ENCODE assay signal across 7 cellular contexts in the genomic region with DNA sequence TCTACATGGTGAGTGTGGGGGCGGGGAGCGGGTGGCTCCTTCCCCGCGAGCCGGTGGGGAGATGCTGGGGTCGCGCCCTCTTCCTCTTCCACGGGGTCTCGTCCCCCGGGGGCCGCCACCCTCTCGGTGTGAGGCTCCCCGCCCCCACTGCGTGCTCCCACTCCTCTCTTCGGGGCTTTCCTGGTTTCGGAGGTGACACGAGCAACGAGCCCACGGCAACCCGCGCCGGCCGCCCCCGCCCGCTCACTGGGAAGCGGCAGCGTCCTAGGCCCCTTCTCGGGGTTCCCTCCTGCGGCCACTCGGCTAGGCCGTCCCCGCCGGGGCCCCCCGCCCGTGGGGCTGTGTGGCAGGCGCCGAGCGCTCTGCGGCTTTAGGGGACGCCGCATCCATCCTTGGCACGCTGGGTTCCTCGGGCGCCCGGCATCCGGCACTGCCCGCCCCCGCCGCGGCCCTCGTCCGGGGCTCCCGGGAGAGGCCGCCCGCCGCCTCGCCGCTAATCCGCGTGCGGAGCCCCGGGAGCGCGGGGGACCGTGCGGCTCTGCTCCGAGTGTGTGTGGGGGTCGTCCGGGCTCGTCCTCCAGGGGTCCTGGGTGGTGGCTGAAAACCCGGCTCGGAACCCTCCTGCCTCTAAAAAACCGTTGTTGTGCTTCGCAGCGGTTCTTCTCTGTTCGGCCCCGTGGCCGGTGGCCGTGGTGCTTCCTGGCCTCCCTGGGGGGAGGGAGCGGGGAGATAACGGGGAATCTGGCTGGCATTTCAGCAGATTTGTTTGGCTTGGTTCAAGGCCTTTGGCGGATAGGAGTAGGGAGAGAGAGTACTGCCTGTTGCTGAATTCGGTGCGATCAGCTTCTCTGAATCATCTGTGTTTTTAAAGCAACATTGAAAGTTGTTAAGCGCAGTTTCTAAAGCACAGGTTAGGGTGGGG. TPM values are rescaled to one million over a fixed set of nuclear protein-coding genes. Genes with fewer than 3 reads are reported as not detected.
DNase-seq lines count a peak whose midpoint lies in the region; ATAC-seq, FAIRE-seq and TF ChIP-seq lines count a peak whose summit lies in the region.

No MANE protein-coding gene starts in this region.

- H3K9me3 Mint-ChIP-seq in activated CD4-positive, alpha-beta memory T cell treated with anti-CD3 and anti-CD28 coated beads for 36 hours, result no peaks in the 10 kb centered on the region

- intact Hi-C loops in activated CD4-positive, alpha-beta memory T cell treated with anti-CD3 and anti-CD28 coated beads for 36 hours (cut with micrococcal nuclease), result loop anchor here (1.0 to 10.0 kb wide), 7 partner anchors 12 to 1143 kb away; partner anchors contain the start of gene SRSF5
- intact Hi-C loops in HepG2 (cut with micrococcal nuclease; ENCODE audit: unreplicated experiment), result loop anchor here (1.0 to 5.0 kb wide), 2 partner anchors 48 to 64 kb away; no protein-coding TSS in a partner anchor

- WGBS in HepG2 (ENCODE audit: low lambda C conversion rate), result 0% methylated on average over 5 of the region's 85 CpGs

- no peak for TF ChIP-seq RAD21 in HepG2 (CRISPR knock-in tag; IDR thresholded peaks at IDR 0.05)

- no TSS peak for BruUV-seq in HepG2 (replicated peaks; lab: Mats Ljungman, UMichigan)

- H3K9me3 ChIP-seq in HepG2 (ENCODE audit: low read length), result no peaks in the 10 kb centered on the region

- peak; percentile 28 for ATAC-seq in GM18502 (IDR thresholded peaks at IDR 0.05; ENCODE audit: poor library complexity, unreplicated experiment)
- peak; percentile 25 for ATAC-seq in HG02571 (IDR thresholded peaks at IDR 0.05; ENCODE audit: unreplicated experiment)
- ATAC-seq in HepG2, result peak; percentile 63

- no peak overlapping the region for H2AFZ ChIP-seq in HepG2 (ENCODE audit: low read length)

- peaks cover 75% of the 10 kb centered on the region for H3K4me1 Mint-ChIP-seq in activated CD4-positive, alpha-beta memory T cell treated with anti-CD3 and anti-CD28 coated beads for 36 hours (ENCODE audit: low read depth)

- peak overlapping the region; percentile 97 for H3K4me3 Mint-ChIP-seq in activated CD4-positive, alpha-beta memory T cell treated with anti-CD3 and anti-CD28 coated beads for 36 hours

- CTCF ChIA-PET in activated CD4-positive, alpha-beta memory T cell treated with anti-CD3 and anti-CD28 coated beads for 36 hours (lab: Charles Lee), result interaction anchor here (0.8 to 9.4 kb wide), 22 partner anchors 10 to 102 kb away, joined by 3 to 199 read pairs (median 6); no protein-coding TSS in a partner anchor
- CTCF ChIA-PET in HepG2 (lab: Yijun Ruan, JAX; ENCODE audit: low intra/inter-chr PET ratio, low total read pairs), result interaction anchor here (1.1 kb wide), 1 partner anchor 48 kb away, joined by 6 read pairs; no protein-coding TSS in a partner anchor

- peaks cover 62% of the 10 kb centered on the region for H3K4me1 ChIP-seq in HepG2 (ENCODE audit: insufficient read depth, low read length)

- TF ChIP-seq EP300 in HepG2 (IDR thresholded peaks at IDR 0.05; ENCODE audit: low read depth in 2 of 2, low read length in 2 of 2), result no peak
- no peak for TF ChIP-seq EP300 in HepG2 (CRISPR knock-in tag; IDR thresholded peaks at IDR 0.05; ENCODE audit: borderline replicate concordance)

- H3K36me3 ChIP-seq in HepG2 (replicated peaks in 1 of 2; ENCODE audit: control insufficient read depth in 1 of 2, insufficient read depth in 2 of 2, low read length in 2 of 2), result no peaks in the 10 kb centered on the region

- H3K27me3 ChIP-seq in HepG2 (ENCODE audit: control insufficient read depth in 1 of 2, insufficient read depth in 2 of 2, low read length in 2 of 2), result no peaks in the 10 kb centered on the region; a peak in 2 of 5 replicates

- peak in 1 of 2 experiments; percentile 46; a peak in 1 of 4 replicates for TF ChIP-seq POLR2A in HepG2 (IDR thresholded peaks at IDR 0.05; ENCODE audit: insufficient read depth in 1 of 2, low read depth in 2 of 2, low read length in 2 of 2)

- no peaks in the 10 kb centered on the region for H3K27me3 Mint-ChIP-seq in activated CD4-positive, alpha-beta memory T cell treated with anti-CD3 and anti-CD28 coated beads for 36 hours

- H3K27ac ChIP-seq in HepG2 (ENCODE audit: extremely low read length, insufficient read depth, low read length), result peak overlapping the region; percentile 81

- in situ Hi-C loops in HepG2 (cut with HindIII; ENCODE audit: extremely low pct_ligation_motif_present, low pct_unique_long_range_greater_than_20kb), result loop anchor here (5.0 kb wide), 1 partner anchor 54 kb away; no protein-coding TSS in a partner anchor

- TF ChIP-seq CTCF in HepG2 (CRISPR knock-in tag; IDR thresholded peaks at IDR 0.05), result no peak

- POLR2A ChIA-PET in activated CD4-positive, alpha-beta memory T cell treated with anti-CD3 and anti-CD28 coated beads for 36 hours (lab: Charles Lee), result interaction anchor here (0.6 to 2.7 kb wide), 11 partner anchors 9 to 99 kb away, joined by 3 to 31 read pairs (median 4); partner anchors contain the start of gene MAP3K9
- POLR2A ChIA-PET in HepG2 (lab: Yijun Ruan, JAX), result interaction anchor here (1.4 to 1.7 kb wide), 3 partner anchors 14 to 99 kb away, joined by 7 to 10 read pairs (median 7); partner anchors contain the start of gene MAP3K9

- H3K36me3 Mint-ChIP-seq in activated CD4-positive, alpha-beta memory T cell treated with anti-CD3 and anti-CD28 coated beads for 36 hours, result peaks cover 10% of the 10 kb centered on the region

- peak overlapping the region; percentile 92 to 98 (median 96) for H3K4me3 ChIP-seq in HepG2 (replicated peaks in 1 of 3; ENCODE audit: insufficient read depth in 1 of 3, low read depth in 2 of 3, low read length in 3 of 3)

- H3K27ac Mint-ChIP-seq in activated CD4-positive, alpha-beta memory T cell treated with anti-CD3 and anti-CD28 coated beads for 36 hours, result peak overlapping the region; percentile 97

- peaks cover 35% of the 10 kb centered on the region for H4K20me1 ChIP-seq in HepG2 (ENCODE audit: insufficient read depth, low read length)

- H3K9ac ChIP-seq in HepG2 (ENCODE audit: insufficient read depth, low read depth, low read length), result peak overlapping the region; percentile 83

- H3K4me2 ChIP-seq in HepG2 (ENCODE audit: low read depth, low read length), result peak overlapping the region; percentile 72

- FAIRE-seq in HepG2 (lab: Jason Lieb, UNC), result peak; percentile 77

- peaks cover 52% of the 10 kb centered on the region for H3K79me2 ChIP-seq in HepG2 (ENCODE audit: insufficient read depth, low read length)

- DNase-seq in NAMALWA (ENCODE audit: low spot score) (peak; percentile 34), ecto neural progenitor cell (ENCODE audit: low spot score) (peak; percentile 73), HepG2 (ENCODE audit: low spot score) (peak; percentile 70)
- DNase-seq in activated CD4-positive, alpha-beta memory T cell treated with anti-CD3 and anti-CD28 coated beads for 36 hours, result peak; percentile 69
- DNase-seq in stimulated activated CD4-positive, alpha-beta T cell treated with anti-CD3 and anti-CD28 coated beads, Interleukin-4, amount 100 ng/mL, for 4 hours, result peak; percentile 52 to 67

TF ChIP-seq in HepG2, 621 proteins besides CTCF, POLR2A, EP300 and RAD21 (continues in another document):
- TF ChIP-seq ZNF576 (CRISPR knock-in tag; IDR thresholded peaks at IDR 0.05), result no peak
- TF ChIP-seq ZNF512 (CRISPR knock-in tag; IDR thresholded peaks at IDR 0.05), result no peak

RNA-seq across cellular contexts. Expression of gene PCNX1, which starts 1.0 kb away (rescaled TPM):
- 10 to 100 TPM; 39.2 to 44.4 TPM for total RNA-seq in activated CD4-positive, alpha-beta memory T cell treated with anti-CD3 and anti-CD28 coated beads for 36 hours
- 24.9 and 25.8 TPM in 2 replicates for total RNA-seq in HepG2 (2016; rRNA removed; fragmentation: Illumina TruSeq; extraction: Trizol)
- 20.2 and 22.1 TPM in 2 replicates for total RNA-seq in HepG2 (2016; cell fraction: cytosol; rRNA removed; fragmentation: Illumina TruSeq; extraction: Trizol; ENCODE audit: low read depth)
- 21.5 and 23.3 TPM in 2 replicates for total RNA-seq in HepG2 (2016; cell fraction: insoluble cytoplasmic fraction; rRNA removed; fragmentation: Illumina TruSeq; extraction: Trizol)
- total RNA-seq in HepG2 (2016; cell fraction: membrane; rRNA removed; fragmentation: Illumina TruSeq; extraction: Trizol), result 15.6 and 18.2 TPM in 2 replicates
- 49.9 and 59.2 TPM in 2 replicates for total RNA-seq in HepG2 (2016; cell fraction: nucleus; rRNA removed; fragmentation: Illumina TruSeq; extraction: Trizol)
- polyA plus RNA-seq in HepG2 (2011; rRNA removed), result 25.1 and 30.3 TPM in 2 replicates
- polyA plus RNA-seq in HepG2 (2011; cell fraction: cytosol; rRNA removed), result 15.9 and 19.5 TPM in 2 replicates
- 30.1 and 32.5 TPM in 2 replicates for polyA plus RNA-seq in HepG2 (2011; cell fraction: nucleus; rRNA removed)
- 12.4 and 12.5 TPM in 2 replicates for polyA plus RNA-seq in HepG2 (2012)
- polyA plus RNA-seq in HepG2 (2016; cell fraction: cytosol; fragmentation: Illumina TruSeq; extraction: Trizol; ENCODE audit: low read depth), result 2.1 and 2.3 TPM in 2 replicates
- polyA plus RNA-seq in HepG2 (2016; cell fraction: insoluble cytoplasmic fraction; fragmentation: Illumina TruSeq; extraction: Trizol; ENCODE audit: low read depth), result 14.1 and 16.0 TPM in 2 replicates
- polyA plus RNA-seq in HepG2 (2016; cell fraction: membrane; fragmentation: Illumina TruSeq; extraction: Trizol; ENCODE audit: low read depth), result 3.2 and 4.8 TPM in 2 replicates
- 30.5 and 32.1 TPM in 2 replicates for polyA plus RNA-seq in HepG2 (2016; cell fraction: nucleus; fragmentation: Illumina TruSeq; extraction: Trizol; ENCODE audit: insufficient read depth, low read depth)
- polyA minus RNA-seq in HepG2 (2011; rRNA and poly(A)+ RNA removed; ENCODE audit: low replicate concordance), result 177 and 200 TPM in 2 replicates
- 61.3 and 74.0 TPM in 2 replicates for polyA minus RNA-seq in HepG2 (2011; cell fraction: cytosol; rRNA and poly(A)+ RNA removed)
- polyA minus RNA-seq in HepG2 (2011; cell fraction: nucleus; rRNA and poly(A)+ RNA removed), result 155 and 160 TPM in 2 replicates

Comparison
In these comparisons a context has a peak if more than half of its experiments do, and no peak if none do; other contexts are left out.
1. Peak in every context shown above with its lines: DNase-seq, ATAC-seq, H3K4me3 ChIP-seq and H3K27ac ChIP-seq.